In genomic region chr17:75927286-75927922, GRCh38 we compare ENCODE assay signal across 8 cellular contexts. TPM values are rescaled to one million over a fixed set of nuclear protein-coding genes. Genes with fewer than 3 reads are reported as not detected.
DNase-seq lines count a peak whose midpoint lies in the region; ATAC-seq and TF ChIP-seq lines count a peak whose summit lies in the region.

No MANE protein-coding gene starts in this region.

- TF ChIP-seq CTCF in GM12875 (IDR thresholded peaks at IDR 0.05; ENCODE audit: borderline replicate concordance, insufficient read depth, low read depth, low read length) = peak; percentile 78

- no peak overlapping the region for H3K4me3 ChIP-seq in GM12875 (ENCODE audit: low read depth, low read length)

- ATAC-seq in GM19395 (IDR thresholded peaks at IDR 0.05; ENCODE audit: unreplicated experiment) = no peak
- no peak for ATAC-seq in GM18861 (IDR thresholded peaks at IDR 0.05; ENCODE audit: unreplicated experiment)

- DNase-seq in AG08396 (ENCODE audit: low spot score) (peak; percentile 63), SK-MEL-5 (ENCODE audit: low read depth, low spot score) (peak; percentile 82), hepatic stellate cell (ENCODE audit: low spot score) (peak; percentile 47), H4 (ENCODE audit: low spot score) (no peak), T-helper 1 cell (no peak)

- in situ Hi-C loops in SK-MEL-5 (cut with HindIII; ENCODE audit: low pct_unique_long_range_greater_than_20kb, low sequenced_read_pairs) = loop anchor here (25.0 kb wide), 1 partner anchor 135 kb away; the partner anchor contains the start of genes GALR2 and SRP68

RNA-seq across cellular contexts. Expression of gene FBF1, which starts 13.4 kb away (rescaled TPM):
- 17.6 and 24.8 TPM in 2 replicates for total RNA-seq in SK-MEL-5 (2014; rRNA removed; shearing (Covaris generic))
- polyA plus RNA-seq in SK-MEL-5 (2015; cell fraction: cytosol; rRNA removed) = 22.5 and 29.9 TPM in 2 replicates
- 151 and 162 TPM in 2 replicates for polyA plus RNA-seq in SK-MEL-5 (2015; cell fraction: nucleus; rRNA removed)
- 11.2 and 11.8 TPM in 2 replicates for total RNA-seq in H4 (2014; rRNA removed; shearing (Covaris generic))

RNA-seq across cellular contexts. Expression of gene MRPL38, which starts 22.7 kb away (rescaled TPM):
- 47.6 and 57.4 TPM in 2 replicates for total RNA-seq in SK-MEL-5 (2014; rRNA removed; shearing (Covaris generic))
- polyA plus RNA-seq in SK-MEL-5 (2015; cell fraction: cytosol; rRNA removed) = 151 and 161 TPM in 2 replicates
- polyA plus RNA-seq in SK-MEL-5 (2015; cell fraction: nucleus; rRNA removed) = 317 and 374 TPM in 2 replicates
- total RNA-seq in H4 (2014; rRNA removed; shearing (Covaris generic)) = 39.1 and 54.0 TPM in 2 replicates

RNA-seq across cellular contexts. Expression of gene TRIM65, which starts 30.7 kb away (rescaled TPM):
- 53.5 and 56.5 TPM in 2 replicates for total RNA-seq in SK-MEL-5 (2014; rRNA removed; shearing (Covaris generic))
- 71.7 and 103 TPM in 2 replicates for polyA plus RNA-seq in SK-MEL-5 (2015; cell fraction: cytosol; rRNA removed)
- 67.5 and 73.8 TPM in 2 replicates for polyA plus RNA-seq in SK-MEL-5 (2015; cell fraction: nucleus; rRNA removed)
- 8.4 and 10.5 TPM in 2 replicates for total RNA-seq in H4 (2014; rRNA removed; shearing (Covaris generic))

RNA-seq across cellular contexts. Expression of gene TRIM47, which starts 49.0 kb away (rescaled TPM):
- 7.3 and 8.1 TPM in 2 replicates for total RNA-seq in SK-MEL-5 (2014; rRNA removed; shearing (Covaris generic))
- polyA plus RNA-seq in SK-MEL-5 (2015; cell fraction: cytosol; rRNA removed) = 15.1 and 19.4 TPM in 2 replicates
- 17.8 and 28.5 TPM in 2 replicates for polyA plus RNA-seq in SK-MEL-5 (2015; cell fraction: nucleus; rRNA removed)
- 12.9 and 13.5 TPM in 2 replicates for total RNA-seq in H4 (2014; rRNA removed; shearing (Covaris generic))

RNA-seq across cellular contexts. Expression of gene ACOX1, which starts 51.6 kb away (rescaled TPM):
- total RNA-seq in SK-MEL-5 (2014; rRNA removed; shearing (Covaris generic)) = 43.2 and 44.4 TPM in 2 replicates
- 30.3 and 35.3 TPM in 2 replicates for polyA plus RNA-seq in SK-MEL-5 (2015; cell fraction: cytosol; rRNA removed)
- 31.4 and 47.3 TPM in 2 replicates for polyA plus RNA-seq in SK-MEL-5 (2015; cell fraction: nucleus; rRNA removed)
- 30.0 and 31.5 TPM in 2 replicates for total RNA-seq in H4 (2014; rRNA removed; shearing (Covaris generic))

Comparison
In these comparisons a context has a peak if more than half of its experiments do, and no peak if none do; other contexts are left out.
1. DNase-seq: peak in AG08396 (single experiment), SK-MEL-5 (single experiment) and hepatic stellate cell (single experiment); none in H4 (single experiment) and T-helper 1 cell (0 of 5).